Comparison of ENCODE assay signal across 8 cellular contexts in the genomic region with DNA sequence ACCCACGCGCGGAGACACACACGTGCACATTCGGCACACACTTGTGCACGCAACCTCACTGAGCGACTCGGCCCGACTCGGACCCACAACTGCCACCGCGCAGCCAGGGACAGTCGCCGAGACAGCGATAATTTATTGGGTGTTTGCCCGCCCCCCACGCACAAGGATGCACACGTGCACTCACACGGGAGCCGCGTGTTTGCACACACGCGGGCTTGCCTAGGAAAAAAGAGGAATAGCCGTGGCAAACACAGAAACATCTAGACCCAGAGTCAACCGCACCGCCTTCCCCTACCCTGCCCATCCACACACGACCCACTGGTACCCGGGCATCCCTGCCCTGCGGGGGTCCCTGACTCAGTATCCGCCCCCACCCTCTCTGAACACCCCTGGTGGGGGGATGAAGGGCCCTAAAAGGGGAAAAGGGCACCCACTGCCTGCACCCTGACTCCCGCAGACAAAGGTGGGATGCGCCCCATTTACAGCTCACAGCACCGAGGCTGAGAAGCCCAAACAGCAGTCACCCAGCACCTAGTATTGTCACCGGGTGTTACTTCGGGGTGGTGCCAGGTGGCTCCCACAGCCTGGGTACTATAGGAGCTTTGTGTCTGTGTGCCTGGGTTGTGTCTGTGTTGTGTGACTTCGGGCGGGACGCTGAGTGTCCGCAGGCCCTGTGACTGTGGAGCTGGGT. TPM values are rescaled to one million over a fixed set of nuclear protein-coding genes. Genes with fewer than 3 reads are reported as not detected.
A peak's percentile ranks its signal among the peaks of the same experiment; 100 is the strongest.
DNase-seq lines count a peak whose midpoint lies in the region; ATAC-seq and TF ChIP-seq lines count a peak whose summit lies in the region.

No MANE protein-coding gene starts in this region.

- no peak overlapping the region for H3K14ac ChIP-seq in neuronal stem cell (ENCODE audit: low read length)

- H3K27ac Mint-ChIP-seq in endothelial cell (ENCODE audit: unreplicated experiment): peak overlapping the region; percentile 61

- H3K27me3 Mint-ChIP-seq in endothelial cell (ENCODE audit: unreplicated experiment): peaks cover 29% of the 10 kb centered on the region

- no peak overlapping the region for H3K27ac ChIP-seq in DND-41 (ENCODE audit: low read length)
- peak overlapping the region; percentile 99 for H3K27ac ChIP-seq in SK-N-MC
- H3K27ac ChIP-seq in neuronal stem cell (replicated peaks; ENCODE audit: low read length): no peak overlapping the region

- peaks cover 27% of the 10 kb centered on the region for H3K27me3 ChIP-seq in DND-41 (ENCODE audit: insufficient read depth, low read length, poor library complexity)
- peaks cover 0 to 20% (median 0%) of the 10 kb centered on the region in 3 experiments for H3K27me3 ChIP-seq in neuronal stem cell (ENCODE audit: control insufficient read depth in 3 of 3, insufficient read depth in 3 of 3, low read depth in 1 of 3, low read length in 3 of 3)

- peaks cover 41% of the 10 kb centered on the region for H3K79me2 ChIP-seq in DND-41 (ENCODE audit: insufficient read depth, low read length)

- H3K23ac ChIP-seq in neuronal stem cell (ENCODE audit: low read depth, low read length, poor library complexity): peak overlapping the region; percentile 94

- peaks cover 82% of the 10 kb centered on the region for H3K4me1 ChIP-seq in DND-41 (ENCODE audit: insufficient read depth, low read length)
- peaks cover 27 to 61% of the 10 kb centered on the region in 2 donors for H3K4me1 ChIP-seq in neuronal stem cell (ENCODE audit: control insufficient read depth in 2 of 2, insufficient read depth in 1 of 2, low read depth in 1 of 2, low read length in 2 of 2)

- no peak overlapping the region; the same call in 1 of the 2 replicates for H3K9ac ChIP-seq in DND-41 (ENCODE audit: low read depth, low read length)
- H3K9ac ChIP-seq in SK-N-MC (ENCODE audit: insufficient read length): no peak overlapping the region
- peak overlapping the region; percentile 82 for H3K9ac ChIP-seq in neuronal stem cell (ENCODE audit: low read depth, low read length, poor library complexity)

- ATAC-seq in DND-41 (ENCODE audit: insufficient read depth, low read depth) (no peak), GM21526 (IDR thresholded peaks at IDR 0.05; ENCODE audit: low FRiP score, unreplicated experiment) (no peak)

- H3K4me3 ChIP-seq in DND-41 (ENCODE audit: low read depth in 1 of 2, low read length in 2 of 2) (peak overlapping the region in 1 of 2 experiments; percentile 70; a peak in 1 of 4 replicates), SK-N-MC (peak overlapping the region; percentile 87), neuronal stem cell (ENCODE audit: low read length in 2 of 2) (peak overlapping the region; percentile 40 to 69)

- peak overlapping the region; percentile 69 for H3K4ac ChIP-seq in neuronal stem cell (ENCODE audit: low read length)

- no peaks in the 10 kb centered on the region for H3K36me3 Mint-ChIP-seq in endothelial cell (ENCODE audit: low read depth, unreplicated experiment)

- peak overlapping the region; percentile 56 for H4K91ac ChIP-seq in neuronal stem cell (ENCODE audit: low read depth, low read length, poor library complexity)

- peak overlapping the region; percentile 98 for H3K18ac ChIP-seq in neuronal stem cell (ENCODE audit: low read length)

- H2AK5ac ChIP-seq in neuronal stem cell (ENCODE audit: low read depth, low read length): peak overlapping the region; percentile 91

- no peak overlapping the region for H4K8ac ChIP-seq in neuronal stem cell (ENCODE audit: low read depth, low read length)

- H3K4me3 Mint-ChIP-seq in endothelial cell (ENCODE audit: unreplicated experiment): peak overlapping the region; percentile 83

- peak overlapping the region; percentile 100 for H2BK12ac ChIP-seq in neuronal stem cell (ENCODE audit: low read length)

- TF ChIP-seq CTCF in DND-41 (IDR thresholded peaks at IDR 0.05; ENCODE audit: borderline replicate concordance, extremely low read depth, low read length, poor library complexity, severe bottlenecking) (no peak), endothelial cell (IDR thresholded peaks at IDR 0.05; ENCODE audit: unreplicated experiment) (no peak)

- H2BK15ac ChIP-seq in neuronal stem cell (ENCODE audit: low read length): peak overlapping the region; percentile 92

- no peaks in the 10 kb centered on the region for H3K9me3 ChIP-seq in DND-41 (ENCODE audit: insufficient read depth, low read length, severe bottlenecking)
- H3K9me3 ChIP-seq in SK-N-MC (ENCODE audit: low read depth, low read length): no peaks in the 10 kb centered on the region
- H3K9me3 ChIP-seq in neuronal stem cell (replicated peaks in 1 of 2; ENCODE audit: control insufficient read depth in 2 of 2, insufficient read depth in 1 of 2, low read depth in 1 of 2, low read length in 2 of 2): peaks cover 0 to 2% of the 10 kb centered on the region in 2 donors

- H2AFZ ChIP-seq in DND-41 (ENCODE audit: low read depth, low read length): no peak overlapping the region
- H2AFZ ChIP-seq in neuronal stem cell (ENCODE audit: low read length): peak overlapping the region; percentile 88

- H3K9me3 Mint-ChIP-seq in endothelial cell (ENCODE audit: unreplicated experiment): no peaks in the 10 kb centered on the region

- H4K20me1 ChIP-seq in DND-41 (ENCODE audit: insufficient read depth, low read length): peaks cover 41% of the 10 kb centered on the region

- no peak for DNase-seq in DND-41
- no peak for DNase-seq in SK-N-MC (ENCODE audit: low read depth, low spot score)
- DNase-seq in endothelial cell (ENCODE audit: low spot score): no peak
- no peak for DNase-seq in neuronal stem cell (ENCODE audit: low spot score)
- no peak for DNase-seq in HPDE6-E6E7 (ENCODE audit: extremely low spot score)
- no peak for DNase-seq in germinal center (ENCODE audit: low spot score)
- DNase-seq in NCI-H146 (lab: John Stamatoyannopoulos, UW): no peak

- H3K36me3 ChIP-seq in DND-41 (ENCODE audit: insufficient read depth, low read length) (peaks cover 5% of the 10 kb centered on the region; the same call in 1 of the 2 replicates), SK-N-MC (ENCODE audit: insufficient read depth, low read length) (no peaks in the 10 kb centered on the region; the same call in 1 of the 2 replicates), neuronal stem cell (replicated peaks in 1 of 2; ENCODE audit: control insufficient read depth in 2 of 2, insufficient read depth in 2 of 2, low read length in 2 of 2) (peaks cover 0 to 11% of the 10 kb centered on the region in 2 donors)

- H2BK120ac ChIP-seq in neuronal stem cell (ENCODE audit: low read depth, low read length): peak overlapping the region; percentile 29

- peaks cover 8% of the 10 kb centered on the region for H3K79me1 ChIP-seq in neuronal stem cell (ENCODE audit: low read depth, low read length)

- peak overlapping the region; percentile 88 for H3K4me2 ChIP-seq in DND-41 (ENCODE audit: insufficient read depth, low read length)
- H3K4me2 ChIP-seq in neuronal stem cell (ENCODE audit: insufficient read depth, low read length, poor library complexity, severe bottlenecking): peak overlapping the region; percentile 65

- WGBS in neuronal stem cell (ENCODE audit: extremely low coverage in 2 of 2, insufficient read length in 2 of 2, insufficient replicate concordance in 1 of 2), 2 donors: no CpG with 5 or more reads among the region's 39 CpGs

- peak overlapping the region; percentile 89 for H2BK5ac ChIP-seq in neuronal stem cell (ENCODE audit: low read length)

- H3K4me1 Mint-ChIP-seq in endothelial cell (ENCODE audit: unreplicated experiment): peaks cover 14% of the 10 kb centered on the region

RNA-seq across cellular contexts. Expression of a gene that starts 1.0 kb away (rescaled TPM):
- total RNA-seq in endothelial cell (ENCODE audit: unreplicated experiment): 60.7 TPM
- polyA plus RNA-seq in neuronal stem cell (2013, experiment 1 of 2): 66.8 TPM
- 64.3 TPM for polyA plus RNA-seq in neuronal stem cell (2013, experiment 2 of 2)

RNA-seq across cellular contexts. Expression of a gene that starts 19.8 kb away (rescaled TPM):
- 68.5 TPM for total RNA-seq in endothelial cell (ENCODE audit: unreplicated experiment)
- 318 TPM for polyA plus RNA-seq in neuronal stem cell (2013, experiment 1 of 2)
- polyA plus RNA-seq in neuronal stem cell (2013, experiment 2 of 2): 304 TPM

RNA-seq across cellular contexts. Expression of a gene that starts 20.8 kb away (rescaled TPM):
- total RNA-seq in endothelial cell (ENCODE audit: unreplicated experiment): not detected
- polyA plus RNA-seq in neuronal stem cell (2013, experiment 1 of 2): 0.18 TPM
- 0.10 TPM for polyA plus RNA-seq in neuronal stem cell (2013, experiment 2 of 2)

RNA-seq across cellular contexts. Expression of a gene that starts 32.2 kb away (rescaled TPM):
- 1.3 TPM for total RNA-seq in endothelial cell (ENCODE audit: unreplicated experiment)
- 5.3 TPM for polyA plus RNA-seq in neuronal stem cell (2013, experiment 1 of 2)
- polyA plus RNA-seq in neuronal stem cell (2013, experiment 2 of 2): 5.1 TPM
